In genomic region chr4:163566257-163566656, GRCh38 we compare ENCODE assay signal across 1 cellular context.
TF ChIP-seq lines count a peak whose summit lies in the region.

No MANE protein-coding gene starts in this region.

TF ChIP-seq in SK-N-SH, 30 proteins besides CTCF, POLR2A, EP300 and RAD21 (continued from another document):
- no peak for TF ChIP-seq IRF3 (IDR thresholded peaks at IDR 0.05; ENCODE audit: low read depth, low read length)
